In the genomic region with DNA sequence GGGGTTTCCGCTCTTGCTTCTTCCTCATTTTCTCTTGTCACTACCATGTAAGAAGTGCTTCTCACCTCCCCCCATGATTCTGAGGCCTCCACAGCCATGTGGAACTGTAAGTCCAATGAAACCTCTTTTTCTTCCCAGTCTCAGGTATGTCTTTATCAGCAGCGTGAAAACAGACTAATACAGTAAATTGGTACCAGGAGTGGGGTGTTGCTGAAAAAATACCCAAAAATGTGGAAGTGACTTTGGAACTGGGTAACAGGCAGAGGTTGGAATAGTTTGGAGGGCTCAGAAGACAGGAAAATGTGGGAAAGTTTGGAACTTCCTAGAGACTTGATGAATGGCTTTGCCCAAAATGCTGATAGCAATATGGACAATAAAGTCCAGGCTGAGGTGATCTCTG, we compare ENCODE assay signal across 23 cellular contexts. TPM values are rescaled to one million over a fixed set of nuclear protein-coding genes. Genes with fewer than 3 reads are reported as not detected.
"Had no signal": no experiment of that assay in that cellular context is flagged by ENCODE, and none has a peak within 500 bp of the region (broad histone marks: within the 10 kb centered on the region; RNA-seq: fewer than 3 reads in every experiment).

No MANE protein-coding gene starts in this region.

RNA-seq across cellular contexts. Expression of a gene that starts 15.4 kb away (rescaled TPM):
- total RNA-seq: left cardiac atrium; left lobe of liver; left ventricle myocardium inferior; left ventricle myocardium superior; liver; lower lobe of right lung; lung microvascular endothelial cell; mesenteric fat pad; mononuclear cell; mucosa of descending colon; naive thymus-derived CD4-positive, alpha-beta T cell had no signal
- polyA plus RNA-seq: immature natural killer cell; liver; naive thymus-derived CD4-positive, alpha-beta T cell had no signal

RNA-seq across cellular contexts. Expression of a gene that starts 57.0 kb away (rescaled TPM):
- total RNA-seq: hepatocyte; kidney; kidney epithelial cell; left cardiac atrium; left colon; left lobe of liver; left lung; left ventricle myocardium inferior; left ventricle myocardium superior; lung; lung microvascular endothelial cell; mammary epithelial cell; mesenteric fat pad; mesothelial cell of epicardium; mononuclear cell; mucosa of descending colon; mucosa of gallbladder; myocyte; naive thymus-derived CD4-positive, alpha-beta T cell had no signal
- polyA plus RNA-seq: hepatocyte; immature natural killer cell; keratinocyte; liver; mammary epithelial cell; naive thymus-derived CD4-positive, alpha-beta T cell had no signal
